ENCODE assay signal across 8 cellular contexts in genomic region chr1:119646521-119647227, GRCh38. TPM values are rescaled to one million over a fixed set of nuclear protein-coding genes. Genes with fewer than 3 reads are reported as not detected.
DNase-seq lines count a peak whose midpoint lies in the region; ATAC-seq, FAIRE-seq and TF ChIP-seq lines count a peak whose summit lies in the region.
"Had no signal": no experiment of that assay in that cellular context is flagged by ENCODE, and none has a peak within 500 bp of the region (broad histone marks: within the 10 kb centered on the region; RNA-seq: fewer than 3 reads in every experiment).

No MANE protein-coding gene starts in this region.

- peak overlapping the region; percentile 79 for H3K9ac ChIP-seq in H9 (ENCODE audit: extremely low read depth, insufficient read length, low read length)

- TF ChIP-seq POLR2A in sigmoid colon (IDR thresholded peaks at IDR 0.05), result no peak

- H4K91ac ChIP-seq in H9 (ENCODE audit: insufficient read length, low read depth, low read length), result no peak overlapping the region

- no peak overlapping the region for H4K8ac ChIP-seq in H9 (replicated peaks; ENCODE audit: insufficient read length, low read depth, low read length)

- H2AFZ ChIP-seq in H9 (ENCODE audit: low read length), result no peak overlapping the region

- H3K4me3 ChIP-seq in sigmoid colon, result peak overlapping the region; percentile 62 to 96 (median 80)

- WGBS in H9 (ENCODE audit: extremely low coverage, insufficient read length, low lambda C conversion rate), result no CpG with 5 or more reads among the region's 15 CpGs
- 60 to 64% methylated on average over 15 of the region's 15 CpGs for WGBS in sigmoid colon, 2 donors

- intact Hi-C loops in sigmoid colon (cut with DNase I), result loop anchor here (2.0 to 10.0 kb wide), 4 partner anchors 14 to 502 kb away; partner anchors contain the start of gene WARS2

- no peak overlapping the region for H3K4ac ChIP-seq in H9 (ENCODE audit: low read depth, low read length)

- H3K9me3 Mint-ChIP-seq in H9 (peaks cover 0 to 3% of the 10 kb centered on the region in 2 experiments; a peak in 1 of 5 replicates), glutamatergic neuron (ENCODE audit: unreplicated experiment) (peaks cover 11% of the 10 kb centered on the region)

- H3K27ac Mint-ChIP-seq in H9, result peak overlapping the region in 2 of 3 experiments; percentile 8 to 95; a peak in 4 of 7 replicates
- peak overlapping the region; percentile 88 for H3K27ac Mint-ChIP-seq in glutamatergic neuron (ENCODE audit: unreplicated experiment)

- H3K18ac ChIP-seq in H9 (ENCODE audit: insufficient read length, low read depth, low read length), result peak overlapping the region; percentile 80

- TF ChIP-seq CTCF in H9 (conservative IDR thresholded peaks at IDR 0.05) (no peak), glutamatergic neuron (IDR thresholded peaks at IDR 0.05; ENCODE audit: partially characterized antibody, unreplicated experiment) (no peak), sigmoid colon (IDR thresholded peaks at IDR 0.05) (no peak)

- DNase-seq in H9 (no peak), glutamatergic neuron (no peak), sigmoid colon (no peak), NCI-H345 treated with DMSO at 0.1 percent for 48 hours (lab: John Stamatoyannopoulos, UW; ENCODE audit: unreplicated experiment) (no peak), GM19239 (ENCODE audit: insufficient read length, low spot score) (no peak)

- peaks cover 17% of the 10 kb centered on the region for H3K23me2 ChIP-seq in H9 (ENCODE audit: insufficient read length, low read depth, low read length, poor library complexity, severe bottlenecking)

- H3K56ac ChIP-seq in H9 (ENCODE audit: insufficient read length, low read depth, low read length), result no peak overlapping the region

- H3K79me2 ChIP-seq in H9 (ENCODE audit: insufficient read depth, low read length), result peaks cover 23% of the 10 kb centered on the region; the same call in 1 of the 2 replicates

- peak overlapping the region; percentile 86 for H3K14ac ChIP-seq in H9 (ENCODE audit: insufficient read depth, low read length)

- no peak for TF ChIP-seq EP300 in sigmoid colon (IDR thresholded peaks at IDR 0.05)

- no peak overlapping the region for H3K23ac ChIP-seq in H9 (ENCODE audit: insufficient read length, low read depth, low read length)

- no peak overlapping the region for H2BK12ac ChIP-seq in H9 (ENCODE audit: insufficient read length, low read depth, low read length)

- H2BK15ac ChIP-seq in H9 (ENCODE audit: low read depth, low read length), result no peak overlapping the region

- H3K36me3 ChIP-seq in sigmoid colon, result no peaks in the 10 kb centered on the region

- no peak overlapping the region for H2BK20ac ChIP-seq in H9 (ENCODE audit: low read depth, low read length, poor library complexity, severe bottlenecking)

- H3K4me3 Mint-ChIP-seq in H9 (peak overlapping the region; percentile 91 to 94), glutamatergic neuron (ENCODE audit: unreplicated experiment) (peak overlapping the region; percentile 95)

- no peaks in the 10 kb centered on the region for H3K79me1 ChIP-seq in H9 (ENCODE audit: insufficient read depth, low read depth, low read length, poor library complexity, severe bottlenecking)

- H3K4me1 Mint-ChIP-seq in H9, result peaks cover 43 to 56% of the 10 kb centered on the region in 2 experiments
- peaks cover 38% of the 10 kb centered on the region for H3K4me1 Mint-ChIP-seq in glutamatergic neuron (ENCODE audit: low read depth, unreplicated experiment)

- H3K27ac ChIP-seq in H9 (ENCODE audit: insufficient read length, low read depth, low read length) (no peak overlapping the region), sigmoid colon (peak overlapping the region in 1 of 4 donors; percentile 89)

- H2BK120ac ChIP-seq in H9 (ENCODE audit: low read depth, low read length, poor library complexity, severe bottlenecking), result no peak overlapping the region

- H4K5ac ChIP-seq in H9 (ENCODE audit: insufficient read length, low read depth, low read length), result no peak overlapping the region

- ATAC-seq in SK-N-SH treated with all-trans-retinoic acid at 6 μM for 48 hours (peak; percentile 9; the same call in 2 of the 3 replicates), GM18867 (IDR thresholded peaks at IDR 0.05; ENCODE audit: unreplicated experiment) (no peak)

- H3K27me3 Mint-ChIP-seq in H9 (ENCODE audit: low read depth) (peaks cover 12% of the 10 kb centered on the region; the same call in 1 of the 2 replicates), glutamatergic neuron (ENCODE audit: unreplicated experiment) (peaks cover 8% of the 10 kb centered on the region)

- H3K9me3 ChIP-seq in H9 (ENCODE audit: control insufficient read depth, low read depth, low read length) (no peaks in the 10 kb centered on the region), sigmoid colon (no peaks in the 10 kb centered on the region)

- peak overlapping the region; percentile 98 for H3K4me2 ChIP-seq in H9 (ENCODE audit: insufficient read depth, insufficient read length, low read length)

- FAIRE-seq in GM19239 (lab: Jason Lieb, UNC), result no peak
- FAIRE-seq: islet of Langerhans had no signal

- H3K36me3 Mint-ChIP-seq in H9 (ENCODE audit: insufficient read depth in 1 of 3, low read depth in 3 of 3) (peaks cover 6 to 14% (median 10%) of the 10 kb centered on the region in 3 experiments), glutamatergic neuron (ENCODE audit: unreplicated experiment) (no peaks in the 10 kb centered on the region)

- H2BK5ac ChIP-seq in H9 (ENCODE audit: insufficient read length, low read length), result no peak overlapping the region

- H3T11ph ChIP-seq in H9 (ENCODE audit: low read length), result no peak overlapping the region

- no peaks in the 10 kb centered on the region for H4K20me1 ChIP-seq in H9 (ENCODE audit: control insufficient read depth, insufficient read depth, insufficient read length)

- no peak overlapping the region for H2AK5ac ChIP-seq in H9 (ENCODE audit: insufficient read length, low read length)

- H3K4me1 ChIP-seq in H9 (ENCODE audit: insufficient read depth, low read length) (peaks cover 13% of the 10 kb centered on the region; the same call in 1 of the 2 replicates), sigmoid colon (peaks cover 0 to 25% (median 18%) of the 10 kb centered on the region in 4 donors)

- H3K27me3 ChIP-seq in H9 (ENCODE audit: insufficient read depth, low read length) (no peaks in the 10 kb centered on the region), sigmoid colon (no peaks in the 10 kb centered on the region)

TF ChIP-seq in SK-N-SH treated with all-trans-retinoic acid at 6 μM for 48 hours, 23 proteins besides CTCF, POLR2A, EP300 and RAD21:
- TF ChIP-seq TOX (CRISPR knock-in tag; IDR thresholded peaks at IDR 0.05; ENCODE audit: borderline replicate concordance), result no peak
- TF ChIP-seq ZFP30 (CRISPR knock-in tag; IDR thresholded peaks at IDR 0.05), result no peak

RNA-seq across cellular contexts. Expression of gene ZNF697, which starts 1.4 kb away (rescaled TPM):
- total RNA-seq in H9 (2021) (17.4 and 17.9 TPM in 2 replicates), glutamatergic neuron (ENCODE audit: unreplicated experiment) (41.9 TPM), sigmoid colon (1 to 10 TPM; 2.4 to 6.6 (median 4.4) TPM)
- polyA plus RNA-seq in sigmoid colon, result 1 to 10 TPM in 1 of 3 donors, under 1 TPM in 2; 0.60 to 1.2 (median 0.69) TPM
